In genomic region chr9:94030318-94031179, GRCh38 we compare ENCODE assay signal across 8 cellular contexts. TPM values are rescaled to one million over a fixed set of nuclear protein-coding genes. Genes with fewer than 3 reads are reported as not detected.
DNase-seq lines count a peak whose midpoint lies in the region; ATAC-seq, FAIRE-seq and TF ChIP-seq lines count a peak whose summit lies in the region.

No MANE protein-coding gene starts in this region.

- TF ChIP-seq CTCF in ascending aorta (IDR thresholded peaks at IDR 0.05) (no peak), hepatocyte (IDR thresholded peaks at IDR 0.05; ENCODE audit: poor library complexity) (no peak)

- H3K27ac ChIP-seq in ascending aorta (peak overlapping the region; percentile 79 to 82), hepatocyte (peak overlapping the region; percentile 84)

- peak overlapping the region; percentile 69 for H3K27ac Mint-ChIP-seq in T-helper 17 cell

- FAIRE-seq in GM12891 (lab: Jason Lieb, UNC): peak; percentile 97

- H3K4me1 ChIP-seq in ascending aorta (peaks cover 0 to 8% of the 10 kb centered on the region in 2 donors), hepatocyte (ENCODE audit: insufficient read depth) (no peaks in the 10 kb centered on the region)

- H3K9me2 ChIP-seq in hepatocyte (replicated peaks; ENCODE audit: insufficient read depth): no peaks in the 10 kb centered on the region

- H3K36me3 Mint-ChIP-seq in T-helper 17 cell (ENCODE audit: low read depth): peaks cover 4% of the 10 kb centered on the region

- peak; percentile 71 for DNase-seq in GM12891 (ENCODE audit: insufficient read length, low spot score)
- peak; percentile 79 for DNase-seq in NCI-H1105 treated with DMSO at 0.1 percent for 48 hours (lab: John Stamatoyannopoulos, UW)
- DNase-seq in T-helper 17 cell: peak; percentile 66 to 72 (median 68)
- peak; percentile 37 to 92 for DNase-seq in ascending aorta (ENCODE audit: low spot score in 2 of 2)
- peak; percentile 94 for DNase-seq in hepatocyte (ENCODE audit: low spot score)
- peak; percentile 94 for DNase-seq in retina
- no peak for DNase-seq in cortex of kidney (lab: John Stamatoyannopoulos, UW)

- H3K4me3 Mint-ChIP-seq in T-helper 17 cell: peak overlapping the region; percentile 99

- H2AFZ ChIP-seq in hepatocyte: peak overlapping the region; percentile 95

- peaks cover 18% of the 10 kb centered on the region for H3K4me1 Mint-ChIP-seq in T-helper 17 cell

- WGBS in hepatocyte (ENCODE audit: low lambda C conversion rate, missing lambda C conversion rate): 1% methylated on average over 91 of the region's 97 CpGs

- peaks cover 10% of the 10 kb centered on the region for H3K27me3 Mint-ChIP-seq in T-helper 17 cell

- H3K36me3 ChIP-seq in ascending aorta: no peaks in the 10 kb centered on the region
- no peaks in the 10 kb centered on the region for H3K36me3 ChIP-seq in hepatocyte (replicated peaks; ENCODE audit: insufficient read depth, low read depth)

- peak; percentile 50; the same call in 1 of the 2 replicates for TF ChIP-seq POLR2A in GM12891 (IDR thresholded peaks at IDR 0.05; ENCODE audit: low read depth, low read length)

- intact Hi-C loops in ascending aorta (cut with DNase I): loop anchor here (1.0 to 5.0 kb wide), 4 partner anchors 26 to 136 kb away; no protein-coding TSS in a partner anchor

- peak overlapping the region; percentile 82 for H3K4me2 ChIP-seq in hepatocyte

- no peaks in the 10 kb centered on the region for H4K20me1 ChIP-seq in hepatocyte (ENCODE audit: insufficient read depth, poor library complexity, severe bottlenecking)

- H3K9me3 ChIP-seq in T-helper 17 cell (ENCODE audit: control insufficient read depth, low read length, poor library complexity, severe bottlenecking): no peaks in the 10 kb centered on the region
- no peaks in the 10 kb centered on the region for H3K9me3 ChIP-seq in ascending aorta
- H3K9me3 ChIP-seq in hepatocyte (ENCODE audit: low read depth): no peaks in the 10 kb centered on the region

- H3K27me3 ChIP-seq in ascending aorta: no peaks in the 10 kb centered on the region
- no peaks in the 10 kb centered on the region for H3K27me3 ChIP-seq in hepatocyte

- H3K79me2 ChIP-seq in hepatocyte: peaks cover 8% of the 10 kb centered on the region

- H3K4me3 ChIP-seq in ascending aorta: peak overlapping the region; percentile 94 to 95
- peak overlapping the region; percentile 66 for H3K4me3 ChIP-seq in hepatocyte

- ATAC-seq in HG02642 (IDR thresholded peaks at IDR 0.05; ENCODE audit: poor library complexity, unreplicated experiment) (peak; percentile 99), T-helper 17 cell (peak; percentile 100)

TF ChIP-seq in GM12891, 5 proteins besides CTCF, POLR2A, EP300 and RAD21:
- TF ChIP-seq TAF1 (IDR thresholded peaks at IDR 0.05; ENCODE audit: low read depth, low read length) (no peak), PAX5 (IDR thresholded peaks at IDR 0.05; ENCODE audit: insufficient read depth, low read length, severe bottlenecking) (peak; percentile 68), POU2F2 (IDR thresholded peaks at IDR 0.05; ENCODE audit: low read depth, low read length) (no peak), POLR2AphosphoS5 (IDR thresholded peaks at IDR 0.05; ENCODE audit: low read depth, low read length) (peak; percentile 37; the same call in 1 of the 2 replicates), SPI1 (IDR thresholded peaks at IDR 0.05; ENCODE audit: low read depth, low read length) (no peak)

RNA-seq across cellular contexts. Expression of gene PTPDC1, which starts 53.7 kb away (rescaled TPM):
- polyA plus RNA-seq in GM12891 (2012; ENCODE audit: low read depth, missing spikeins): 1.3 TPM
- 1 to 10 TPM; 2.4 to 2.8 TPM for total RNA-seq in T-helper 17 cell
- total RNA-seq in ascending aorta: 5.9 TPM
- total RNA-seq in hepatocyte: 7.2 and 7.5 TPM in 2 replicates
- polyA plus RNA-seq in hepatocyte: 2.4 and 5.3 TPM in 2 replicates
